16 cellular contexts compared by ENCODE assay signal in genomic region chr2:54512663-54513363, GRCh38. TPM values are rescaled to one million over a fixed set of nuclear protein-coding genes. Genes with fewer than 3 reads are reported as not detected.
DNase-seq lines count a peak whose midpoint lies in the region; ATAC-seq, FAIRE-seq and TF ChIP-seq lines count a peak whose summit lies in the region.
"Had no signal": no experiment of that assay in that cellular context is flagged by ENCODE, and none has a peak within 500 bp of the region (broad histone marks: within the 10 kb centered on the region; RNA-seq: fewer than 3 reads in every experiment).

No MANE protein-coding gene starts in this region.

- H4K20me1 ChIP-seq in osteoblast (ENCODE audit: insufficient read depth, low read length), result peaks cover 28% of the 10 kb centered on the region

- H3K27me3 ChIP-seq in osteoblast (ENCODE audit: insufficient read depth, low read length), result no peaks in the 10 kb centered on the region
- H3K27me3 ChIP-seq: dorsolateral prefrontal cortex, stomach, uterus had no signal

- peak overlapping the region; percentile 31 for H3K4me2 ChIP-seq in osteoblast (ENCODE audit: insufficient read depth, low read length)

- no peak for FAIRE-seq in HTR-8/SVneo (lab: Jason Lieb, UNC)

- peaks cover 3% of the 10 kb centered on the region for H3K27me3 Mint-ChIP-seq in brain

- no peak for TF ChIP-seq CTCF in brain (conservative IDR thresholded peaks at IDR 0.05)
- TF ChIP-seq CTCF in osteoblast (IDR thresholded peaks at IDR 0.05; ENCODE audit: extremely low read depth, low read depth, low read length), result no peak

- DNase-seq in osteoblast (ENCODE audit: insufficient read length, low spot score, missing footprints) (no peak), LoVo (ENCODE audit: low spot score) (no peak), HTR-8/SVneo (ENCODE audit: insufficient read length, low spot score) (no peak), SHP77 treated with DMSO at 0.1 percent for 48 hours (lab: John Stamatoyannopoulos, UW) (no peak)
- DNase-seq: Caco-2, dorsolateral prefrontal cortex, foreskin melanocyte, left colon, NCI-H187 treated with DMSO at 0.1 percent for 48 hours, NCI-H774, stomach, uterus had no signal

- H3K4me3 Mint-ChIP-seq in brain, result no peak overlapping the region

- no peak overlapping the region for H3K4me3 ChIP-seq in osteoblast (ENCODE audit: insufficient read depth, low read length)
- H3K4me3 ChIP-seq: dorsolateral prefrontal cortex, SK-N-MC, stomach, uterus had no signal

- H3K4me1 Mint-ChIP-seq in brain, result peaks cover 45% of the 10 kb centered on the region

- H3K36me3 ChIP-seq in KOPT-K1 (ENCODE audit: insufficient read depth, low read length) (no peaks in the 10 kb centered on the region), osteoblast (ENCODE audit: insufficient read depth, low read length) (no peaks in the 10 kb centered on the region)
- H3K36me3 ChIP-seq: stomach, uterus had no signal

- H3K9me3 ChIP-seq in KOPT-K1 (ENCODE audit: insufficient read depth, low read length, poor library complexity, severe bottlenecking) (no peaks in the 10 kb centered on the region), osteoblast (ENCODE audit: low read depth, low read length) (no peaks in the 10 kb centered on the region)
- H3K9me3 ChIP-seq: Caco-2, stomach, uterus had no signal

- peaks cover 5% of the 10 kb centered on the region for H3K4me1 ChIP-seq in osteoblast (ENCODE audit: insufficient read depth, low read length)
- H3K4me1 ChIP-seq: uterus had no signal

- H2AFZ ChIP-seq in osteoblast (ENCODE audit: low read length), result no peak overlapping the region

- H3K36me3 Mint-ChIP-seq in brain, result peaks cover 9% of the 10 kb centered on the region

- no peaks in the 10 kb centered on the region for H3K9me3 Mint-ChIP-seq in brain

- H3K79me2 ChIP-seq in osteoblast (ENCODE audit: insufficient read depth, low read length), result peaks cover 97% of the 10 kb centered on the region

- H3K27ac Mint-ChIP-seq in brain, result peak overlapping the region in 4 of 5 experiments; percentile 35 to 75 (median 50)

- H3K27ac ChIP-seq in KOPT-K1 (ENCODE audit: low read depth, low read length, poor library complexity, severe bottlenecking), result peak overlapping the region; percentile 45
- no peak overlapping the region for H3K27ac ChIP-seq in osteoblast (ENCODE audit: low read depth, low read length)
- H3K27ac ChIP-seq: SK-N-MC, stomach, uterus had no signal

- ATAC-seq in GM18868 (IDR thresholded peaks at IDR 0.05; ENCODE audit: unreplicated experiment), result peak; percentile 79
- ATAC-seq: left colon had no signal

RNA-seq across cellular contexts. Expression of gene SPTBN1, which starts 56.7 kb away (rescaled TPM):
- 128 TPM for polyA plus RNA-seq in brain (ENCODE audit: insufficient read depth, low read depth, low replicate concordance)
- 249 and 250 TPM in 2 replicates for total RNA-seq in osteoblast
